11 cellular contexts compared by ENCODE assay signal in the genomic region with DNA sequence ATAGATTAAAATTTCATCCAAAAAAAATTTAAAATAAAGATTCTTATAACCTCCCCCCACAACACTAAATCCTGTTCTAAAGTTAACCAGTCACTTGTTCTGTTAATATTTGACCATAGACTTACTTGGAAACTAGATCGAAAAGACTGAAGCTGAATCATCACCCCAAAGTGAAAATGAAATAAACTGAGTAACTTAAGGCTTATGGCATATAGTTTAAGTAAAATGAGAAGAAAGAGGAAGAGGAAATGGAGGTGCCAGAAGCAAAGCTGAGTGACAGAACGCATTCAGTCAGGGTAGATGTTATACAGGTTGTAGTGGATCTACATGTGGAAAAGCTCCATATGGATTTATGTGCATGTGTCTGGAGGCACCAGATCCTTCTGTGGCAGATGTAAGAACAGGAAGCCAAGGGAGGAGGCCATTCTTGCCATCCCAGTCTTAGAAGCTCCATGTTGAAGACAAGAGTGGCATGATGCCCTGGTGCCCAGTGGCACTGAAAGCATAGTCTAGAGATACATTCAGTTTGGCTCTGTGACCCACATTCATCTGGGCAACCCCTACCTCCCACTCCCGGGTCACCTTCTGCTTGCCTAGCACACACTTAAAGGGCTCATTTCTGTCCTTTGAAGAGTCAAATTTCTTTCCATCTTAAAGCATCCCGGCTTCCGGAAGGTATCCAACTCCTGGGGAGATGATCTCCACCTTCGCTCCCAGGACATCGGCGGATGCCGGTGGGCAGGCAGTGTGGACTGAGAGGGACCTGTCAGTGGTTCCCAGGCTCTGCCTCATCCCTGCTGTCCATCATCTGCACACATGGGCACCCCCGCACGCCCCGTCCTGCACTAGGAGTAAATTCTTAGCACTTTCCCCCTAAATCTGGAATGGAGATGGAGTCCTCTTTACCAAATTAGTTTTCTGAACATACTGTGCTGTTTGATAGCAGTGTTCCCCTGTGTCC.
A peak's percentile ranks its signal among the peaks of the same experiment; 100 is the strongest.
DNase-seq lines count a peak whose midpoint lies in the region; ATAC-seq and TF ChIP-seq lines count a peak whose summit lies in the region.
"Had no signal": no experiment of that assay in that cellular context is flagged by ENCODE, and none has a peak within 500 bp of the region (broad histone marks: within the 10 kb centered on the region; RNA-seq: fewer than 3 reads in every experiment).

No MANE protein-coding gene starts in this region.

- peak; percentile 75 for ATAC-seq in GM19452 (IDR thresholded peaks at IDR 0.05; ENCODE audit: unreplicated experiment)
- peak; percentile 49 for ATAC-seq in HG03558 (IDR thresholded peaks at IDR 0.05; ENCODE audit: extremely low read depth, unreplicated experiment)
- ATAC-seq: GM23338 had no signal

- H3K4me3 ChIP-seq in epithelial cell of proximal tubule (ENCODE audit: low read depth, low read length) = peak overlapping the region; percentile 35
- H3K4me3 ChIP-seq: GM23338 had no signal

- CTCF ChIA-PET in GM10248 (lab: Yijun Ruan, JAX) = no interaction called here

- TF ChIP-seq CTCF in GM10248 (IDR thresholded peaks at IDR 0.05; ENCODE audit: control extremely low read depth, extremely low read depth, low read depth, missing control alignments) = no peak
- no peak for TF ChIP-seq CTCF in epithelial cell of proximal tubule (conservative IDR thresholded peaks at IDR 0.05; ENCODE audit: low read depth, low read length)
- no peak for TF ChIP-seq CTCF in CD14-positive monocyte (IDR thresholded peaks at IDR 0.05)

- H3K36me3 Mint-ChIP-seq in CD14-positive monocyte = no peaks in the 10 kb centered on the region

- H3K27ac Mint-ChIP-seq in CD14-positive monocyte = no peak overlapping the region
- H3K27ac Mint-ChIP-seq: GM23338, progenitor cell of endocrine pancreas had no signal

- POLR2A ChIA-PET in GM10248 (lab: Yijun Ruan, JAX) = no interaction called here

- intact Hi-C loops in CD14-positive monocyte (cut with micrococcal nuclease) = no loop called here

- no peaks in the 10 kb centered on the region for H3K4me1 Mint-ChIP-seq in CD14-positive monocyte

- peaks cover 0 to 3% (median 0%) of the 10 kb centered on the region in 7 donors for H3K9me3 Mint-ChIP-seq in CD14-positive monocyte
- H3K9me3 Mint-ChIP-seq: GM23338 had no signal

- H3K4me3 Mint-ChIP-seq in CD14-positive monocyte = peak overlapping the region in 1 of 2 donors; percentile 54
- H3K4me3 Mint-ChIP-seq: GM23338 had no signal

- H3K27me3 Mint-ChIP-seq in CD14-positive monocyte (ENCODE audit: low read depth in 3 of 3) = peaks cover 0 to 23% (median 10%) of the 10 kb centered on the region in 3 donors
- H3K27me3 Mint-ChIP-seq: progenitor cell of endocrine pancreas had no signal

- DNase-seq in GM10248 (ENCODE audit: extremely low spot score) (peak; percentile 49), epithelial cell of proximal tubule (ENCODE audit: low read depth) (peak; percentile 62), putamen (ENCODE audit: low spot score) (no peak), germinal center (ENCODE audit: low spot score) (no peak), NCI-H2227 treated with DMSO at 0.1 percent for 48 hours (lab: John Stamatoyannopoulos, UW) (no peak), CD14-positive monocyte (ENCODE audit: low spot score) (no peak)
- DNase-seq: dermis blood vessel endothelial cell had no signal

Comparison
In these comparisons a context has a peak if more than half of its experiments do, and no peak if none do; other contexts are left out.
1. DNase-seq: peak in GM10248 (single experiment) and epithelial cell of proximal tubule (single experiment); none in putamen (single experiment), germinal center (single experiment), NCI-H2227 treated with DMSO at 0.1 percent for 48 hours (single experiment) and CD14-positive monocyte (single experiment).